1 cellular context compared by ENCODE assay signal in genomic region chr10:91298224-91298862, GRCh38.
TF ChIP-seq lines count a peak whose summit lies in the region.

No MANE protein-coding gene starts in this region.

TF ChIP-seq in H1, 55 proteins besides CTCF, POLR2A, EP300 and RAD21 (continued from another document):
- TF ChIP-seq ZNF274 (IDR thresholded peaks at IDR 0.05; ENCODE audit: borderline replicate concordance, extremely low read depth, low read length) (no peak), CBX5 (IDR thresholded peaks at IDR 0.05; ENCODE audit: low read depth, low read length) (no peak), FOSL1 (IDR thresholded peaks at IDR 0.05; ENCODE audit: insufficient read depth, low read depth, low read length) (no peak), TBP (IDR thresholded peaks at IDR 0.05; ENCODE audit: low read depth, low read length) (peak; percentile 33; the same call in 1 of the 2 replicates), TCF12 (IDR thresholded peaks at IDR 0.05; ENCODE audit: low read depth, low read length) (peak; percentile 43; the same call in 1 of the 2 replicates), YY1 (IDR thresholded peaks at IDR 0.05; ENCODE audit: low read depth, low read length) (0 out of 2 replicates have a peak, but pooled peaks have one; percentile 14), EGR1 (IDR thresholded peaks at IDR 0.05; ENCODE audit: borderline replicate concordance, low read depth, low read length) (no peak), CBX8 (IDR thresholded peaks at IDR 0.05; ENCODE audit: borderline replicate concordance, low read depth, low read length) (no peak), JUN (IDR thresholded peaks at IDR 0.05; ENCODE audit: low read depth, low read length) (no peak), USF2 (IDR thresholded peaks at IDR 0.05; ENCODE audit: low read length) (no peak), RNF2 (IDR thresholded peaks at IDR 0.05; ENCODE audit: borderline replicate concordance, low read depth, low read length, missing control alignments, poor library complexity, severe bottlenecking) (no peak), SUZ12 (IDR thresholded peaks at IDR 0.05; ENCODE audit: low read length) (no peak), SIRT6 (IDR thresholded peaks at IDR 0.05; ENCODE audit: low read length) (no peak), CHD2 (IDR thresholded peaks at IDR 0.05; ENCODE audit: low read length) (peak; percentile 75), E2F6 (IDR thresholded peaks at IDR 0.05) (0 out of 2 replicates have a peak, but pooled peaks have one; percentile 21), GABPA (IDR thresholded peaks at IDR 0.05; ENCODE audit: borderline replicate concordance, insufficient read depth, low read length) (no peak), ATF3 (IDR thresholded peaks at IDR 0.05; ENCODE audit: insufficient read depth, low read depth, low read length) (no peak), BACH1 (IDR thresholded peaks at IDR 0.05; ENCODE audit: low read length) (peak; percentile 52; the same call in 1 of the 2 replicates), SP4 (IDR thresholded peaks at IDR 0.05; ENCODE audit: low read length) (0 out of 2 replicates have a peak, but pooled peaks have one; percentile 53), KDM1A (IDR thresholded peaks at IDR 0.05; ENCODE audit: borderline replicate concordance, low read length) (no peak), SRF (IDR thresholded peaks at IDR 0.05; ENCODE audit: low read depth, low read length) (no peak), BCL11A (IDR thresholded peaks at IDR 0.05; ENCODE audit: low read depth in 2 of 2, low read length in 2 of 2) (no peak), SAP30 (IDR thresholded peaks at IDR 0.05; ENCODE audit: insufficient read depth, insufficient replicate concordance, low read length) (no peak), HDAC6 (IDR thresholded peaks at IDR 0.05; ENCODE audit: low read depth, low read length) (no peak), EZH2 (IDR thresholded peaks at IDR 0.05; ENCODE audit: low read depth, low read length, severe bottlenecking) (no peak), MAX (IDR thresholded peaks at IDR 0.05) (no peak), SIX5 (IDR thresholded peaks at IDR 0.05; ENCODE audit: low read depth, low read length) (no peak), TEAD4 (IDR thresholded peaks at IDR 0.05; ENCODE audit: low read depth, low read length) (peak; percentile 34; the same call in 1 of the 2 replicates), MAFK (IDR thresholded peaks at IDR 0.05; ENCODE audit: low read depth, low read length) (no peak), JUND (IDR thresholded peaks at IDR 0.05; ENCODE audit: low read length) (no peak; the same call in 1 of the 2 replicates), TAF7 (optimal IDR thresholded peaks at IDR 0.05; ENCODE audit: borderline replicate concordance, low read depth, low read length) (no peak), GTF2F1 (IDR thresholded peaks at IDR 0.05; ENCODE audit: borderline replicate concordance, low read depth, low read length) (no peak), ASH2L (IDR thresholded peaks at IDR 0.05; ENCODE audit: low read length) (peak; percentile 28), TAF1 (IDR thresholded peaks at IDR 0.05; ENCODE audit: low read depth, low read length) (0 out of 2 replicates have a peak, but pooled peaks have one; percentile 34), KDM5A (IDR thresholded peaks at IDR 0.05; ENCODE audit: low read length) (no peak), CHD1 (IDR thresholded peaks at IDR 0.05; ENCODE audit: low read depth, low read length) (no peak), POU5F1 (IDR thresholded peaks at IDR 0.05; ENCODE audit: low read depth, low read length) (no peak), NRF1 (IDR thresholded peaks at IDR 0.05; ENCODE audit: low read depth, low read length) (no peak), CEBPB (IDR thresholded peaks at IDR 0.05; ENCODE audit: low read depth, low read length) (no peak), HDAC2 (IDR thresholded peaks at IDR 0.05; ENCODE audit: borderline replicate concordance in 1 of 2, low read depth in 2 of 2, low read length in 2 of 2) (peak in 1 of 2 experiments; percentile 62; a peak in 2 of 4 replicates), RXRA (IDR thresholded peaks at IDR 0.05; ENCODE audit: insufficient read depth, low read depth, low read length) (no peak), SP1 (IDR thresholded peaks at IDR 0.05; ENCODE audit: low read depth, low read length) (no peak), CHD7 (IDR thresholded peaks at IDR 0.05; ENCODE audit: insufficient replicate concordance, low read length) (no peak)
